ENCODE assay signal across 8 cellular contexts in genomic region chr11:34274712-34275398, GRCh38.
DNase-seq lines count a peak whose midpoint lies in the region; ATAC-seq and TF ChIP-seq lines count a peak whose summit lies in the region.

No MANE protein-coding gene starts in this region.

- no peaks in the 10 kb centered on the region for H3K9me3 ChIP-seq in stomach

- H3K4me3 ChIP-seq in stomach = no peak overlapping the region

- H3K27ac Mint-ChIP-seq in effector memory CD8-positive, alpha-beta T cell = no peak overlapping the region

- H3K27ac ChIP-seq in stomach = peak overlapping the region; percentile 28 to 77 (median 72)

- no peaks in the 10 kb centered on the region for H3K9me3 Mint-ChIP-seq in effector memory CD8-positive, alpha-beta T cell

- peaks cover 5 to 16% (median 13%) of the 10 kb centered on the region in 4 donors for H3K4me1 ChIP-seq in stomach

- H3K4me1 Mint-ChIP-seq in effector memory CD8-positive, alpha-beta T cell (ENCODE audit: low read depth in 2 of 2) = no peaks in the 10 kb centered on the region

- TF ChIP-seq POLR2A in stomach (IDR thresholded peaks at IDR 0.05) = no peak

- TF ChIP-seq EP300 in stomach (IDR thresholded peaks at IDR 0.05) = no peak

- H3K27me3 ChIP-seq in stomach = no peaks in the 10 kb centered on the region

- no peak for ATAC-seq in HG03521 (IDR thresholded peaks at IDR 0.05; ENCODE audit: unreplicated experiment)
- ATAC-seq in effector memory CD8-positive, alpha-beta T cell (replicated peaks) = no peak

- no peak overlapping the region for H3K4me3 Mint-ChIP-seq in effector memory CD8-positive, alpha-beta T cell

- H3K36me3 Mint-ChIP-seq in effector memory CD8-positive, alpha-beta T cell (ENCODE audit: insufficient read depth) = no peaks in the 10 kb centered on the region

- no peak for TF ChIP-seq CTCF in stomach (IDR thresholded peaks at IDR 0.05)

- intact Hi-C loops in stomach (cut with DNase I; ENCODE audit: low total_unique reads) = no loop called here

- no peaks in the 10 kb centered on the region for H3K36me3 ChIP-seq in stomach

- H3K27me3 Mint-ChIP-seq in effector memory CD8-positive, alpha-beta T cell = peaks cover 0 to 3% of the 10 kb centered on the region in 2 donors

- DNase-seq in HCEC 1CT = peak; percentile 97
- DNase-seq in astrocyte of the hippocampus (ENCODE audit: low read depth, low spot score) = peak; percentile 98
- DNase-seq in hypothalamus (lab: John Stamatoyannopoulos, UW) = peak in 42 of 51 donors; percentile 11 to 86 (median 63)
- peak; percentile 87 for DNase-seq in stomach
- no peak for DNase-seq in activated naive CD4-positive, alpha-beta T cell treated with Interleukin-2 at 50 U/mL for 16 hours
- DNase-seq in effector memory CD8-positive, alpha-beta T cell = no peak
- DNase-seq in activated T-cell treated with anti-CD3 and anti-CD28 coated beads, Interleukin-2, amount 50 U/mL, for 48 hours = no peak

- 32 to 46% (median 35%) methylated on average over 5 to 11 of the region's 11 CpGs for WGBS in stomach, 5 donors

Comparison
In these comparisons a context has a peak if more than half of its experiments do, and no peak if none do; other contexts are left out.
1. DNase-seq: peak in HCEC 1CT (single experiment), astrocyte of the hippocampus (single experiment), hypothalamus (42 of 51) and stomach (single experiment); none in activated naive CD4-positive, alpha-beta T cell treated with Interleukin-2 at 50 U/mL for 16 hours (single experiment), effector memory CD8-positive, alpha-beta T cell (0 of 3) and activated T-cell treated with anti-CD3 and anti-CD28 coated beads, Interleukin-2, amount 50 U/mL, for 48 hours (0 of 2).